Comparison of ENCODE assay signal across 9 cellular contexts in genomic region chr5:139394654-139395566, GRCh38. TPM values are rescaled to one million over a fixed set of nuclear protein-coding genes. Genes with fewer than 3 reads are reported as not detected.
DNase-seq lines count a peak whose midpoint lies in the region; ATAC-seq and TF ChIP-seq lines count a peak whose summit lies in the region.
"Had no signal": no experiment of that assay in that cellular context is flagged by ENCODE, and none has a peak within 500 bp of the region (broad histone marks: within the 10 kb centered on the region; RNA-seq: fewer than 3 reads in every experiment).

Gene PROB1 (minus strand): TSS chr5:139395104. CDS start chr5:139395081, 23 bp downstream.

- ATAC-seq in CD8-positive, alpha-beta T cell: no peak
- ATAC-seq in GM18519 (IDR thresholded peaks at IDR 0.05; ENCODE audit: low FRiP score, unreplicated experiment) (no peak), HG03025 (IDR thresholded peaks at IDR 0.05; ENCODE audit: low FRiP score, unreplicated experiment) (no peak)

- no peaks in the 10 kb centered on the region for H3K79me2 ChIP-seq in parathyroid adenoma

- CTCF ChIA-PET in CD8-positive, alpha-beta T cell (lab: Charles Lee): interaction anchor here (1.6 to 1.8 kb wide), 3 partner anchors 8 to 102 kb away, joined by 4 to 9 read pairs (median 4); partner anchors contain the start of gene MATR3

- peak within 1 kb of the TSS; percentile 84 for H3K4me3 ChIP-seq in CD8-positive, alpha-beta T cell (ENCODE audit: low read depth, low read length)
- no peak within 1 kb of the TSS for H3K4me3 ChIP-seq in SJCRH30
- peak within 1 kb of the TSS; percentile 34 to 38 for H3K4me3 ChIP-seq in foreskin fibroblast (ENCODE audit: low read depth in 1 of 2, low read length in 2 of 2)
- peak within 1 kb of the TSS; percentile 47 for H3K4me3 ChIP-seq in parathyroid adenoma (ENCODE audit: low read depth, low read length)

- peaks cover 36% of the 10 kb centered on the region for H3K4me1 ChIP-seq in CD8-positive, alpha-beta T cell (ENCODE audit: insufficient read depth, low read length)
- H3K4me1 ChIP-seq in SJCRH30 (peaks cover 14% of the 10 kb centered on the region), parathyroid adenoma (no peaks in the 10 kb centered on the region)

- H3K9me3 Mint-ChIP-seq in CD8-positive, alpha-beta T cell: no peaks in the 10 kb centered on the region

- no peaks in the 10 kb centered on the region for H3K27me3 ChIP-seq in CD8-positive, alpha-beta T cell (ENCODE audit: insufficient read depth, low read length)
- H3K27me3 ChIP-seq in SJCRH30 (no peaks in the 10 kb centered on the region), parathyroid adenoma (ENCODE audit: control insufficient read depth, insufficient read depth, low read length) (no peaks in the 10 kb centered on the region)

- H3K36me3 Mint-ChIP-seq in CD8-positive, alpha-beta T cell: peaks cover 5% of the 10 kb centered on the region

- no peak within 1 kb of the TSS for H3K27ac ChIP-seq in CD8-positive, alpha-beta T cell (ENCODE audit: low read depth, low read length)
- H3K27ac ChIP-seq in SJCRH30: peak within 1 kb of the TSS; percentile 37
- H3K27ac ChIP-seq in parathyroid adenoma: peak within 1 kb of the TSS; percentile 36

- H3K9ac ChIP-seq in parathyroid adenoma: no peak within 1 kb of the TSS

- H3K27me3 Mint-ChIP-seq in CD8-positive, alpha-beta T cell (ENCODE audit: low read depth): no peaks in the 10 kb centered on the region

- no peaks in the 10 kb centered on the region for H3K36me3 ChIP-seq in CD8-positive, alpha-beta T cell (ENCODE audit: insufficient read depth, low read length)
- H3K36me3 ChIP-seq in SJCRH30 (no peaks in the 10 kb centered on the region), parathyroid adenoma (ENCODE audit: control insufficient read depth, insufficient read depth, low read length) (no peaks in the 10 kb centered on the region)

- intact Hi-C loops in CD8-positive, alpha-beta T cell (cut with DNase I, micrococcal nuclease): loop anchor here in 1 of 2 experiments (5.0 kb wide), 2 partner anchors 108 to 1363 kb away; partner anchors contain the start of gene FAM13B

- H3K4me1 Mint-ChIP-seq in CD8-positive, alpha-beta T cell (ENCODE audit: low read depth): peaks cover 24% of the 10 kb centered on the region

- H3K9me3 ChIP-seq in CD8-positive, alpha-beta T cell (ENCODE audit: low read length): no peaks in the 10 kb centered on the region
- H3K9me3 ChIP-seq in SJCRH30 (replicated peaks) (0 out of 2 replicates have a peak, but pooled peaks cover 3% of the 10 kb centered on the region), parathyroid adenoma (ENCODE audit: control insufficient read depth, low read length) (no peaks in the 10 kb centered on the region)

- DNase-seq in CD8-positive, alpha-beta T cell: no peak
- DNase-seq in SJCRH30 (no peak), foreskin fibroblast (peak in 1 of 2 donors; percentile 72), amniotic stem cell (lab: John Stamatoyannopoulos, UW) (no peak), H4 (ENCODE audit: low spot score) (no peak)
- DNase-seq: NCI-H1417 treated with DMSO at 0.1 percent for 48 hours had no signal

- peak within 1 kb of the TSS; percentile 90 for H3K4me3 Mint-ChIP-seq in CD8-positive, alpha-beta T cell

- H2AFZ ChIP-seq in parathyroid adenoma: peak within 1 kb of the TSS; percentile 86

- H3K27ac Mint-ChIP-seq in CD8-positive, alpha-beta T cell: no peak within 1 kb of the TSS

- POLR2A ChIA-PET in CD8-positive, alpha-beta T cell (lab: Charles Lee): no interaction called here

- TF ChIP-seq CTCF in CD8-positive, alpha-beta T cell (IDR thresholded peaks at IDR 0.05): no peak
- TF ChIP-seq CTCF in foreskin fibroblast (IDR thresholded peaks at IDR 0.05; ENCODE audit: low read depth, low read length): no peak
- TF ChIP-seq CTCF in parathyroid adenoma (IDR thresholded peaks at IDR 0.05): no peak

- peak within 1 kb of the TSS; percentile 59 for H3K4me2 ChIP-seq in parathyroid adenoma (ENCODE audit: low read length)

RNA-seq across cellular contexts. Expression of gene PROB1, which starts in this region (rescaled TPM):
- under 1 TPM; 0.39 to 0.41 TPM for total RNA-seq in CD8-positive, alpha-beta T cell
- 0.38 and 0.59 TPM in 2 replicates for total RNA-seq in SJCRH30 (2014; rRNA removed; shearing (Covaris generic))
- not detected in 2 replicates for total RNA-seq in H4 (2014; rRNA removed; shearing (Covaris generic))
